In the genomic region with DNA sequence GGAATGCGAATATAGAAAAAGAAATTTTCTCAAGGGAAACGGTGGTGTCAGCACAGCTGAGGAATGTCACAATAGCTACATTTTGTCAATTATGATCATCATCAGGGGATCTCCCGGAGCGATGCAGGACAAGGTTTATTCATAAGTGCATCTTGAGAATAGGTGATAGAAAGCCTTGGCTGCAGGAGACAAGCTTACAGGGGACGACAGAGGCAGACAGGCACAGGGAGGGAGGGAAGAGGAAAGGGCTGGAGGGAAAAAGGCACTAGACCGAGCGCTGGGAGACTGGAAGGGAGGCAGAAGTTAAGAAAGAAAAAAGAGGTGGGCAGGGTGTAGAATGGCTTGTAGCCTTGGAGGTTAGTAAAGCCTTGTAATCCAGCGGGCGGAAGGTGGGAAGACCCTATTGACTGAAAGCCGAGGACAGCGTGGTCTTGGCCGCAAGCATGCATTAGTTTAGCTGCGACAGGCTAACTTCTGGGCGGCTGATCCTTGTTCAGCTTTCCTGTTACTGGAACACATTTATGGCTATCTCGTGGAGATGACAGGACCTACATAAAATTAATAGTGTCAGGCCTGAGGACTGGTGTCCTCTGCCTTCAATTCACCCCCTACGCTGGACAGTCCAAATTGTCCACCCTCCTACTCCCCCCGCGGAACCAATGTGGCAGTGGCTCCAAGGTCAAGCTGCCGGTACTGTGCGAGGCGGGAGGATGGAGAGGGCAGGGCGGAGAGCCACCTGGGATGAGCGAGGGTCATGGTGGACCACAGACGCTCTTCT, we compare ENCODE assay signal across 7 cellular contexts. TPM values are rescaled to one million over a fixed set of nuclear protein-coding genes. Genes with fewer than 3 reads are reported as not detected.
DNase-seq lines count a peak whose midpoint lies in the region; ATAC-seq lines count a peak whose summit lies in the region.

No MANE protein-coding gene starts in this region.

- peaks cover 29% of the 10 kb centered on the region for H3K4me1 Mint-ChIP-seq in activated T-cell treated with anti-CD3 and anti-CD28 coated beads, Interleukin-2, amount 50 U/mL, for 72 hours (ENCODE audit: low read depth)

- peak; percentile 13 for DNase-seq in HT1080 (ENCODE audit: low read depth)
- DNase-seq in activated T-cell treated with anti-CD3 and anti-CD28 coated beads, Interleukin-2, amount 50 U/mL, for 72 hours = no peak
- peak; percentile 41 to 77 (median 69) for DNase-seq in right cardiac atrium
- DNase-seq in posterior cingulate gyrus = peak in 8 of 10 donors; percentile 23 to 86 (median 38)
- DNase-seq in SIG-M5 treated with dmso at 0.1 percent for 504 hours (lab: John Stamatoyannopoulos, UW; ENCODE audit: unreplicated experiment) = no peak
- DNase-seq in GF-D8 (lab: John Stamatoyannopoulos, UW) = no peak

- peaks cover 51% of the 10 kb centered on the region for H3K27me3 Mint-ChIP-seq in activated T-cell treated with anti-CD3 and anti-CD28 coated beads, Interleukin-2, amount 50 U/mL, for 72 hours (ENCODE audit: low read depth)

- H3K4me3 ChIP-seq in right cardiac atrium (ENCODE audit: low read length) = peak overlapping the region; percentile 94

- intact Hi-C loops in right cardiac atrium (cut with DNase I) (no loop called here), posterior cingulate gyrus (cut with DNase I) (no loop called here)

- no peaks in the 10 kb centered on the region for H3K9me3 Mint-ChIP-seq in activated T-cell treated with anti-CD3 and anti-CD28 coated beads, Interleukin-2, amount 50 U/mL, for 72 hours

- peaks cover 4 to 8% of the 10 kb centered on the region in 2 donors for H3K36me3 Mint-ChIP-seq in activated T-cell treated with anti-CD3 and anti-CD28 coated beads, Interleukin-2, amount 50 U/mL, for 72 hours (ENCODE audit: insufficient read depth in 2 of 2)

- no peaks in the 10 kb centered on the region for H3K27me3 ChIP-seq in right cardiac atrium (ENCODE audit: control insufficient read depth, insufficient read depth)

- H3K4me3 Mint-ChIP-seq in activated T-cell treated with anti-CD3 and anti-CD28 coated beads, Interleukin-2, amount 50 U/mL, for 72 hours = peak overlapping the region; percentile 92 to 93

- no peaks in the 10 kb centered on the region for H3K9me3 ChIP-seq in right cardiac atrium (ENCODE audit: control insufficient read depth, low read length)

- no peak for ATAC-seq in activated T-cell treated with anti-CD3 and anti-CD28 coated beads, Interleukin-2, amount 50 U/mL, for 72 hours (replicated peaks in 1 of 2)
- peak; percentile 28 to 35 for ATAC-seq in right cardiac atrium
- ATAC-seq in GM19455 (IDR thresholded peaks at IDR 0.05; ENCODE audit: unreplicated experiment) = no peak

- WGBS in right cardiac atrium = 8% methylated on average over 24 of the region's 24 CpGs

- no peaks in the 10 kb centered on the region for H3K4me1 ChIP-seq in right cardiac atrium (ENCODE audit: control insufficient read depth, insufficient read depth, low read length)

- H3K27ac Mint-ChIP-seq in activated T-cell treated with anti-CD3 and anti-CD28 coated beads, Interleukin-2, amount 50 U/mL, for 72 hours = peak overlapping the region; percentile 89

- peak overlapping the region; percentile 95 for H3K27ac ChIP-seq in right cardiac atrium (ENCODE audit: low read length)

RNA-seq across cellular contexts. Expression of gene NECTIN3, which starts 1.5 kb away (rescaled TPM):
- 61.5 and 66.2 TPM in 2 replicates for total RNA-seq in HT1080 (2014; rRNA removed; shearing (Covaris generic))
- polyA plus RNA-seq in HT1080 (2015; cell fraction: cytosol; rRNA removed) = 41.2 and 51.0 TPM in 2 replicates
- polyA plus RNA-seq in HT1080 (2015; cell fraction: nucleus; rRNA removed) = 46.4 and 57.3 TPM in 2 replicates
- 1 to 10 TPM; 5.8 to 9.1 TPM for total RNA-seq in activated T-cell treated with anti-CD3 and anti-CD28 coated beads, Interleukin-2, amount 50 U/mL, for 72 hours
- total RNA-seq in right cardiac atrium = 10 to 100 TPM; 13.3 to 16.7 (median 15.4) TPM
- 3.8 TPM for polyA plus RNA-seq in right cardiac atrium

Comparison
In these comparisons a context has a peak if more than half of its experiments do, and no peak if none do; other contexts are left out.
1. DNase-seq: peak in HT1080 (single experiment), right cardiac atrium (3 of 3) and posterior cingulate gyrus (8 of 10); none in activated T-cell treated with anti-CD3 and anti-CD28 coated beads, Interleukin-2, amount 50 U/mL, for 72 hours (0 of 2), SIG-M5 treated with dmso at 0.1 percent for 504 hours (single experiment) and GF-D8 (single experiment).
2. ATAC-seq: peak in right cardiac atrium (2 of 2); none in activated T-cell treated with anti-CD3 and anti-CD28 coated beads, Interleukin-2, amount 50 U/mL, for 72 hours (0 of 2) and GM19455 (single experiment).